ENCODE assay signal across 12 cellular contexts in genomic region chr18:26804474-26804873, GRCh38.
DNase-seq lines count a peak whose midpoint lies in the region; ATAC-seq and TF ChIP-seq lines count a peak whose summit lies in the region.
"Had no signal": no experiment of that assay in that cellular context is flagged by ENCODE, and none has a peak within 500 bp of the region (broad histone marks: within the 10 kb centered on the region; RNA-seq: fewer than 3 reads in every experiment).

No MANE protein-coding gene starts in this region.

- POLR2A ChIA-PET in Panc1 (lab: Charles Lee) = no interaction called here
- POLR2A ChIA-PET in activated CD8-positive, alpha-beta T cell treated with anti-CD3 and anti-CD28 coated beads, Interleukin-2, amount 10 ng/mL, durations not matched to agents 7 days and 5 days (lab: Charles Lee) = no interaction called here

- H3K4me1 ChIP-seq in breast epithelium (no peaks in the 10 kb centered on the region), Panc1 (ENCODE audit: control insufficient read depth, insufficient read depth, low read length) (no peaks in the 10 kb centered on the region)

- no peak for TF ChIP-seq CTCF in breast epithelium (IDR thresholded peaks at IDR 0.05)
- TF ChIP-seq CTCF in Panc1 (IDR thresholded peaks at IDR 0.05) = peak; percentile 44
- TF ChIP-seq CTCF in type B pancreatic cell (conservative IDR thresholded peaks at IDR 0.05) = peak; percentile 69
- TF ChIP-seq CTCF in GM13976 (IDR thresholded peaks at IDR 0.05; ENCODE audit: borderline replicate concordance, control extremely low read depth, extremely low read depth, insufficient read depth, missing control alignments) = no peak

- ATAC-seq in Panc1 = no peak
- no peak for ATAC-seq in activated CD8-positive, alpha-beta T cell treated with anti-CD3 and anti-CD28 coated beads, Interleukin-2, amount 10 ng/mL, durations not matched to agents 7 days and 5 days

- H3K27me3 Mint-ChIP-seq in type B pancreatic cell = no peaks in the 10 kb centered on the region
- H3K27me3 Mint-ChIP-seq in activated CD8-positive, alpha-beta T cell treated with anti-CD3 and anti-CD28 coated beads, Interleukin-2, amount 10 ng/mL, durations not matched to agents 7 days and 5 days (ENCODE audit: low read depth) = no peaks in the 10 kb centered on the region
- H3K27me3 Mint-ChIP-seq: stimulated activated naive CD8-positive, alpha-beta T cell treated with anti-CD3 and anti-CD28 coated beads, Interleukin-15, Interleukin-2, amounts not matched to agents 100 ng/mL and 50 ng/mL, for 24 hours had no signal

- intact Hi-C loops in breast epithelium (cut with DNase I; ENCODE audit: low total_unique reads) (no loop called here), Panc1 (cut with micrococcal nuclease; ENCODE audit: unreplicated experiment) (no loop called here)

- H3K9me3 Mint-ChIP-seq in type B pancreatic cell = no peaks in the 10 kb centered on the region
- H3K9me3 Mint-ChIP-seq in activated CD8-positive, alpha-beta T cell treated with anti-CD3 and anti-CD28 coated beads, Interleukin-2, amount 10 ng/mL, durations not matched to agents 7 days and 5 days (ENCODE audit: insufficient read depth) = no peaks in the 10 kb centered on the region

- H3K27ac ChIP-seq in breast epithelium (no peak overlapping the region), Panc1 (ENCODE audit: low read length) (no peak overlapping the region)
- H3K27ac ChIP-seq: skin epidermis had no signal

- H3K4me3 Mint-ChIP-seq in type B pancreatic cell = no peak overlapping the region
- no peak overlapping the region for H3K4me3 Mint-ChIP-seq in activated CD8-positive, alpha-beta T cell treated with anti-CD3 and anti-CD28 coated beads, Interleukin-2, amount 10 ng/mL, durations not matched to agents 7 days and 5 days
- H3K4me3 Mint-ChIP-seq: stimulated activated naive CD8-positive, alpha-beta T cell treated with anti-CD3 and anti-CD28 coated beads, Interleukin-15, Interleukin-2, amounts not matched to agents 100 ng/mL and 50 ng/mL, for 24 hours had no signal

- no peak overlapping the region for H3K27ac Mint-ChIP-seq in type B pancreatic cell
- no peak overlapping the region for H3K27ac Mint-ChIP-seq in activated CD8-positive, alpha-beta T cell treated with anti-CD3 and anti-CD28 coated beads, Interleukin-2, amount 10 ng/mL, durations not matched to agents 7 days and 5 days
- H3K27ac Mint-ChIP-seq: stimulated activated naive CD8-positive, alpha-beta T cell treated with anti-CD3 and anti-CD28 coated beads, Interleukin-15, Interleukin-2, amounts not matched to agents 100 ng/mL and 50 ng/mL, for 24 hours had no signal

- BruUV-seq in Panc1 (replicated peaks; lab: Mats Ljungman, UMichigan) = no TSS peak

- TF ChIP-seq POLR2A in breast epithelium (IDR thresholded peaks at IDR 0.05) = no peak

- H3K4me3 ChIP-seq in breast epithelium (no peak overlapping the region), Panc1 (ENCODE audit: low read depth in 2 of 2, low read length in 2 of 2) (no peak overlapping the region), MG63 (no peak overlapping the region)
- H3K4me3 ChIP-seq: skin epidermis had no signal

- in situ Hi-C loops in T47D (cut with HindIII; ENCODE audit: low pct_unique_long_range_greater_than_20kb, low sequenced_read_pairs) (no loop called here), Panc1 (cut with HindIII; ENCODE audit: low pct_unique_long_range_greater_than_20kb, low sequenced_read_pairs) (no loop called here), GM13976 (cut with MboI; ENCODE audit: low sequenced_read_pairs, unreplicated experiment) (no loop called here)

- H3K36me3 ChIP-seq in breast epithelium (no peaks in the 10 kb centered on the region), Panc1 (ENCODE audit: control insufficient read depth, insufficient read depth, low read length) (no peaks in the 10 kb centered on the region), MG63 (no peaks in the 10 kb centered on the region)

- H3K36me3 Mint-ChIP-seq in type B pancreatic cell = no peaks in the 10 kb centered on the region
- H3K36me3 Mint-ChIP-seq in activated CD8-positive, alpha-beta T cell treated with anti-CD3 and anti-CD28 coated beads, Interleukin-2, amount 10 ng/mL, durations not matched to agents 7 days and 5 days (ENCODE audit: low read depth) = no peaks in the 10 kb centered on the region

- H3K27me3 ChIP-seq in breast epithelium = no peaks in the 10 kb centered on the region
- no peaks in the 10 kb centered on the region for H3K27me3 ChIP-seq in Panc1 (ENCODE audit: control insufficient read depth, insufficient read depth, low read length)
- H3K27me3 ChIP-seq in MG63 = no peaks in the 10 kb centered on the region

- CTCF ChIA-PET in Panc1 (lab: Charles Lee) = no interaction called here
- CTCF ChIA-PET in activated CD8-positive, alpha-beta T cell treated with anti-CD3 and anti-CD28 coated beads, Interleukin-2, amount 10 ng/mL, durations not matched to agents 7 days and 5 days (lab: Charles Lee) = no interaction called here

- DNase-seq in T47D (ENCODE audit: low read depth in 1 of 2, low spot score in 1 of 2) = peak; percentile 3 to 42
- no peak for DNase-seq in breast epithelium (ENCODE audit: low spot score in 2 of 2)
- no peak for DNase-seq in Panc1 (ENCODE audit: low read depth, low spot score)
- peak; percentile 32 for DNase-seq in iPS-NIHi11 (ENCODE audit: low spot score)
- no peak for DNase-seq in type B pancreatic cell (ENCODE audit: extremely low spot score, unreplicated experiment)
- DNase-seq in MG63 = no peak
- no peak for DNase-seq in GM13976 (ENCODE audit: low spot score)
- no peak for DNase-seq in activated CD8-positive, alpha-beta T cell treated with anti-CD3 and anti-CD28 coated beads, Interleukin-2, amount 10 ng/mL, durations not matched to agents 7 days and 5 days
- DNase-seq: effector CD8-positive, alpha-beta T cell; KG1 had no signal

- H3K9me3 ChIP-seq in breast epithelium (no peaks in the 10 kb centered on the region), Panc1 (ENCODE audit: control insufficient read depth, insufficient read depth, low read depth, low read length) (no peaks in the 10 kb centered on the region), MG63 (peaks cover 5% of the 10 kb centered on the region; the same call in 1 of the 2 replicates)

- peaks cover 11% of the 10 kb centered on the region for H3K4me1 Mint-ChIP-seq in type B pancreatic cell (ENCODE audit: unreplicated experiment)
- H3K4me1 Mint-ChIP-seq in activated CD8-positive, alpha-beta T cell treated with anti-CD3 and anti-CD28 coated beads, Interleukin-2, amount 10 ng/mL, durations not matched to agents 7 days and 5 days (ENCODE audit: low read depth) = no peaks in the 10 kb centered on the region

Comparison
In these comparisons a context has a peak if more than half of its experiments do, and no peak if none do; other contexts are left out.
1. DNase-seq: peak in T47D (2 of 2) and iPS-NIHi11 (single experiment); none in breast epithelium (0 of 2), Panc1 (single experiment), type B pancreatic cell (single experiment), MG63 (single experiment), GM13976 (single experiment) and activated CD8-positive, alpha-beta T cell treated with anti-CD3 and anti-CD28 coated beads, Interleukin-2, amount 10 ng/mL, durations not matched to agents 7 days and 5 days (single experiment).
2. CTCF ChIP-seq: peak in Panc1 (single experiment) and type B pancreatic cell (single experiment); none in breast epithelium (0 of 3) and GM13976 (single experiment).